8 cellular contexts compared by ENCODE assay signal in genomic region chr10:62804384-62805138, GRCh38. TPM values are rescaled to one million over a fixed set of nuclear protein-coding genes. Genes with fewer than 3 reads are reported as not detected.
A peak's percentile ranks its signal among the peaks of the same experiment; 100 is the strongest.
DNase-seq lines count a peak whose midpoint lies in the region; ATAC-seq and TF ChIP-seq lines count a peak whose summit lies in the region.

TSS of gene ADO (plus strand) at chr10:62804720. CDS start at chr10:62805060, 340 bp downstream.

- H3K27me3 Mint-ChIP-seq in activated CD4-positive, alpha-beta T cell treated with anti-CD3 and anti-CD28 coated beads, Interleukin-2, amount 10 ng/mL, durations not matched to agents 7 days and 5 days: peaks cover 14% of the 10 kb centered on the region

- H3K4me3 Mint-ChIP-seq in activated CD4-positive, alpha-beta T cell treated with anti-CD3 and anti-CD28 coated beads, Interleukin-2, amount 10 ng/mL, durations not matched to agents 7 days and 5 days: peak within 1 kb of the TSS; percentile 86

- peaks cover 8% of the 10 kb centered on the region; the same call in 1 of the 2 replicates for H3K27me3 ChIP-seq in BE2C

- DNase-seq in BE2C (peak; percentile 88), NCI-H510A (lab: John Stamatoyannopoulos, UW) (peak; percentile 50), dedifferentiated amniotic fluid mesenchymal stem cell (ENCODE audit: extremely low spot score) (peak; percentile 69), left lobe of liver (ENCODE audit: low spot score) (peak; percentile 87)
- peak; percentile 81 for DNase-seq in activated CD4-positive, alpha-beta T cell treated with anti-CD3 and anti-CD28 coated beads, Interleukin-2, amount 10 ng/mL, durations not matched to agents 7 days and 5 days
- peak; percentile 68 for DNase-seq in stimulated activated CD4-positive, alpha-beta T cell treated with anti-CD3 and anti-CD28 coated beads, Interleukin-2, amount 100 ng/mL, for 4 hours (ENCODE audit: low read depth)

- H3K9me3 Mint-ChIP-seq in activated CD4-positive, alpha-beta T cell treated with anti-CD3 and anti-CD28 coated beads, Interleukin-2, amount 10 ng/mL, durations not matched to agents 7 days and 5 days: no peaks in the 10 kb centered on the region

- H3K4me1 ChIP-seq in BE2C: no peaks in the 10 kb centered on the region

- peak; percentile 72 for TF ChIP-seq POLR2A in GM19193 (IDR thresholded peaks at IDR 0.05; ENCODE audit: extremely low read depth, insufficient read depth, insufficient read length)

- CTCF ChIA-PET in activated CD4-positive, alpha-beta T cell treated with anti-CD3 and anti-CD28 coated beads, Interleukin-2, amount 10 ng/mL, durations not matched to agents 7 days and 5 days (lab: Charles Lee): interaction anchor here (0.6 to 11.2 kb wide), 10 partner anchors 12 to 1048 kb away, joined by 3 to 71 read pairs (median 3); partner anchors contain the start of gene EGR2

- peaks cover 4% of the 10 kb centered on the region; the same call in 1 of the 2 replicates for H3K36me3 ChIP-seq in BE2C

- peaks cover 38% of the 10 kb centered on the region for H3K4me1 Mint-ChIP-seq in activated CD4-positive, alpha-beta T cell treated with anti-CD3 and anti-CD28 coated beads, Interleukin-2, amount 10 ng/mL, durations not matched to agents 7 days and 5 days

- no peaks in the 10 kb centered on the region for H3K9me3 ChIP-seq in BE2C

- POLR2A ChIA-PET in activated CD4-positive, alpha-beta T cell treated with anti-CD3 and anti-CD28 coated beads, Interleukin-2, amount 10 ng/mL, durations not matched to agents 7 days and 5 days (lab: Charles Lee): interaction anchor here (0.7 to 1.5 kb wide), 4 partner anchors 11 to 276 kb away, joined by 3 to 4 read pairs (median 3); partner anchors contain the start of gene EGR2

- no peak for TF ChIP-seq CTCF in BE2C (IDR thresholded peaks at IDR 0.05; ENCODE audit: low read depth, low read length)

- peak; percentile 80 for ATAC-seq in HG03378 (IDR thresholded peaks at IDR 0.05; ENCODE audit: unreplicated experiment)
- peak; percentile 91 for ATAC-seq in left lobe of liver

- peak within 1 kb of the TSS; percentile 79 for H3K4me3 ChIP-seq in BE2C (ENCODE audit: low read depth, low read length)

- H3K36me3 Mint-ChIP-seq in activated CD4-positive, alpha-beta T cell treated with anti-CD3 and anti-CD28 coated beads, Interleukin-2, amount 10 ng/mL, durations not matched to agents 7 days and 5 days (ENCODE audit: low read depth): peaks cover 35% of the 10 kb centered on the region

- peak within 1 kb of the TSS; percentile 97 for H3K27ac Mint-ChIP-seq in activated CD4-positive, alpha-beta T cell treated with anti-CD3 and anti-CD28 coated beads, Interleukin-2, amount 10 ng/mL, durations not matched to agents 7 days and 5 days

RNA-seq across cellular contexts. Expression of gene ADO, which starts in this region (rescaled TPM):
- 57.7 TPM for polyA plus RNA-seq in BE2C (2012; ENCODE audit: insufficient read depth, insufficient read length, low read depth)
- total RNA-seq in activated CD4-positive, alpha-beta T cell treated with anti-CD3 and anti-CD28 coated beads, Interleukin-2, amount 10 ng/mL, durations not matched to agents 7 days and 5 days: 10 to 100 TPM; 18.2 to 19.7 TPM
- 4.5 TPM for total RNA-seq in left lobe of liver

Comparison
In these comparisons a context has a peak if more than half of its experiments do, and no peak if none do; other contexts are left out.
1. Peak in every context shown above with its lines: DNase-seq, ATAC-seq and H3K4me3 ChIP-seq.